ENCODE assay signal across 14 cellular contexts in genomic region chr4:42596918-42597317, GRCh38. TPM values are rescaled to one million over a fixed set of nuclear protein-coding genes. Genes with fewer than 3 reads are reported as not detected.
DNase-seq lines count a peak whose midpoint lies in the region; ATAC-seq and TF ChIP-seq lines count a peak whose summit lies in the region.
"Had no signal": no experiment of that assay in that cellular context is flagged by ENCODE, and none has a peak within 500 bp of the region (broad histone marks: within the 10 kb centered on the region; RNA-seq: fewer than 3 reads in every experiment).

No MANE protein-coding gene starts in this region.

- no peak for TF ChIP-seq CTCF in OCI-LY7 (conservative IDR thresholded peaks at IDR 0.05; ENCODE audit: low read length)

- H4K20me1 ChIP-seq in OCI-LY7 (ENCODE audit: insufficient read depth, low read length), result no peaks in the 10 kb centered on the region

- no peak overlapping the region for H3K4me3 ChIP-seq in OCI-LY7 (ENCODE audit: low read depth, low read length, poor library complexity, severe bottlenecking)
- H3K4me3 ChIP-seq: pancreas had no signal

- no peak overlapping the region for H2AFZ ChIP-seq in OCI-LY7 (ENCODE audit: low read length)

- H3K9me2 ChIP-seq in OCI-LY7 (ENCODE audit: insufficient read depth, low read length), result no peaks in the 10 kb centered on the region; the same call in 1 of the 2 replicates

- H3K36me3 ChIP-seq in OCI-LY7 (ENCODE audit: insufficient read depth, low read length), result peaks cover 91% of the 10 kb centered on the region
- H3K36me3 ChIP-seq: pancreas had no signal

- DNase-seq in NCI-H2107 treated with DMSO at 0.1 percent for 48 hours (lab: John Stamatoyannopoulos, UW; ENCODE audit: unreplicated experiment) (peak; percentile 95), DMS 273 (lab: John Stamatoyannopoulos, UW; ENCODE audit: unreplicated experiment) (no peak), OCI-LY7 (ENCODE audit: low spot score) (no peak), mesenteric fat pad (ENCODE audit: low spot score) (no peak)
- DNase-seq in activated T-cell treated with anti-CD3 and anti-CD28 coated beads, Interleukin-2, amount 50 U/mL, for 48 hours, result no peak
- DNase-seq: BE2C; midbrain; MV-4-11; pancreas; stimulated activated CD4-positive, alpha-beta T cell treated with anti-CD3 and anti-CD28 coated beads, Interleukin-15, amount 100 ng/mL, for 24 hours had no signal

- H3K4me2 ChIP-seq in OCI-LY7 (ENCODE audit: low read length), result no peak overlapping the region

- POLR2A ChIA-PET in OCI-LY7 (lab: Charles Lee), result interaction anchor here (0.7 to 1.2 kb wide), 4 partner anchors 8 to 315 kb away, joined by 3 to 4 read pairs (median 4); no protein-coding TSS in a partner anchor

- intact Hi-C loops in OCI-LY7 (cut with micrococcal nuclease; ENCODE audit: unreplicated experiment), result no loop called here

- H3K4me1 ChIP-seq in OCI-LY7 (ENCODE audit: insufficient read depth, low read length, poor library complexity, severe bottlenecking), result peaks cover 9% of the 10 kb centered on the region
- H3K4me1 ChIP-seq: BE2C, pancreas had no signal

- no peaks in the 10 kb centered on the region for H3K9me3 ChIP-seq in OCI-LY7 (ENCODE audit: low read length)
- H3K9me3 ChIP-seq: BE2C, pancreas had no signal

- no peak overlapping the region for H3K27ac ChIP-seq in OCI-LY7 (ENCODE audit: low read depth, low read length, poor library complexity, severe bottlenecking)
- H3K27ac ChIP-seq: pancreas had no signal

- ATAC-seq in GM18868 (IDR thresholded peaks at IDR 0.05; ENCODE audit: unreplicated experiment) (peak; percentile 51), GM21717 (IDR thresholded peaks at IDR 0.05; ENCODE audit: unreplicated experiment) (peak; percentile 47), HG03135 (IDR thresholded peaks at IDR 0.05; ENCODE audit: unreplicated experiment) (peak; percentile 90)
- ATAC-seq: pancreas, SK-N-SH treated with all-trans-retinoic acid at 6 μM for 48 hours had no signal

- CTCF ChIA-PET in OCI-LY7 (lab: Charles Lee; ENCODE audit: unreplicated experiment), result no interaction called here

- BruUV-seq in OCI-LY7 (replicated peaks; lab: Mats Ljungman, UMichigan), result no TSS peak

- peaks cover 12% of the 10 kb centered on the region for H3K79me2 ChIP-seq in OCI-LY7 (ENCODE audit: insufficient read depth, low read depth, low read length)

RNA-seq across cellular contexts. Expression of gene ATP8A1, which starts 60.0 kb away (rescaled TPM):
- 76.7 and 80.0 TPM in 2 replicates for total RNA-seq in OCI-LY7 (2014; rRNA removed; shearing (Covaris generic))
- total RNA-seq in OCI-LY7 (2022) (141 and 149 TPM in 2 replicates), mesenteric fat pad (11.3 TPM)
